1 cellular context compared by ENCODE assay signal in genomic region chr5:172868436-172868923, GRCh38.
TF ChIP-seq lines count a peak whose summit lies in the region.

No MANE protein-coding gene starts in this region.

TF ChIP-seq in H1, 55 proteins besides CTCF, POLR2A, EP300 and RAD21 (continued from another document):
- TF ChIP-seq, protein P1, sequence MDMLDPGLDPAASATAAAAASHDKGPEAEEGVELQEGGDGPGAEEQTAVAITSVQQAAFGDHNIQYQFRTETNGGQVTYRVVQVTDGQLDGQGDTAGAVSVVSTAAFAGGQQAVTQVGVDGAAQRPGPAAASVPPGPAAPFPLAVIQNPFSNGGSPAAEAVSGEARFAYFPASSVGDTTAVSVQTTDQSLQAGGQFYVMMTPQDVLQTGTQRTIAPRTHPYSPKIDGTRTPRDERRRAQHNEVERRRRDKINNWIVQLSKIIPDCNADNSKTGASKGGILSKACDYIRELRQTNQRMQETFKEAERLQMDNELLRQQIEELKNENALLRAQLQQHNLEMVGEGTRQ (IDR thresholded peaks at IDR 0.05; ENCODE audit: low read length) = no peak
- TF ChIP-seq JUND (IDR thresholded peaks at IDR 0.05; ENCODE audit: low read length) = no peak
- TF ChIP-seq SIX5 (IDR thresholded peaks at IDR 0.05; ENCODE audit: low read depth, low read length) = no peak
- TF ChIP-seq RFX5 (IDR thresholded peaks at IDR 0.05; ENCODE audit: borderline replicate concordance, low read depth, low read length) = no peak
- no peak for TF ChIP-seq RBBP5 (IDR thresholded peaks at IDR 0.05; ENCODE audit: borderline replicate concordance, low read depth, low read length)
- no peak for TF ChIP-seq SIN3A (conservative IDR thresholded peaks at IDR 0.05 in 1 of 2, IDR thresholded peaks at IDR 0.05 in 1 of 2; ENCODE audit: low read depth in 1 of 2, low read length in 2 of 2)
- no peak for TF ChIP-seq RXRA (IDR thresholded peaks at IDR 0.05; ENCODE audit: insufficient read depth, low read depth, low read length)
- TF ChIP-seq SP4 (IDR thresholded peaks at IDR 0.05; ENCODE audit: low read length) = no peak
- no peak for TF ChIP-seq HDAC2 (IDR thresholded peaks at IDR 0.05; ENCODE audit: borderline replicate concordance in 1 of 2, low read depth in 2 of 2, low read length in 2 of 2)
- TF ChIP-seq MAX (IDR thresholded peaks at IDR 0.05) = no peak
TF ChIP-seq in H1: peak in this region for 0.
